ENCODE assay signal across 8 cellular contexts in genomic region chr2:234488913-234489451, GRCh38. TPM values are rescaled to one million over a fixed set of nuclear protein-coding genes. Genes with fewer than 3 reads are reported as not detected.
DNase-seq lines count a peak whose midpoint lies in the region; ATAC-seq and TF ChIP-seq lines count a peak whose summit lies in the region.

No MANE protein-coding gene starts in this region.

- no peak for TF ChIP-seq CTCF in GM06990 (IDR thresholded peaks at IDR 0.05; ENCODE audit: insufficient read depth, low read length, poor library complexity, severe bottlenecking)
- TF ChIP-seq CTCF in uterus (IDR thresholded peaks at IDR 0.05): no peak
- TF ChIP-seq CTCF in brain microvascular endothelial cell (IDR thresholded peaks at IDR 0.05; ENCODE audit: low read depth, low read length, missing control alignments): no peak

- in situ Hi-C loops in brain microvascular endothelial cell (cut with HindIII; ENCODE audit: low pct_ligation_motif_present, low sequenced_read_pairs): no loop called here

- no peak for TF ChIP-seq POLR2A in uterus (IDR thresholded peaks at IDR 0.05)

- peak; percentile 25 for DNase-seq in GM06990 (ENCODE audit: extremely low read depth, insufficient read length)
- peak; percentile 67 for DNase-seq in T-helper 9 cell
- peak; percentile 50 for DNase-seq in effector CD8-positive, alpha-beta T cell (lab: John Stamatoyannopoulos, UW)
- DNase-seq in uterus: no peak
- DNase-seq in NCI-H524 treated with DMSO at 0.1 percent for 48 hours (lab: John Stamatoyannopoulos, UW): no peak
- DNase-seq in brain microvascular endothelial cell: no peak

- no peaks in the 10 kb centered on the region for H3K9me3 ChIP-seq in uterus

- ATAC-seq in HG02623 (IDR thresholded peaks at IDR 0.05; ENCODE audit: unreplicated experiment): peak; percentile 79
- no peak for ATAC-seq in GM21526 (IDR thresholded peaks at IDR 0.05; ENCODE audit: low FRiP score, unreplicated experiment)

- H3K4me3 ChIP-seq in GM06990 (replicated peaks; ENCODE audit: low read depth, low read length) (no peak overlapping the region; the same call in 1 of the 2 replicates), uterus (no peak overlapping the region), brain microvascular endothelial cell (ENCODE audit: low read depth, low read length) (no peak overlapping the region)

- no peak overlapping the region for H3K27ac ChIP-seq in uterus
- H3K27ac ChIP-seq in brain microvascular endothelial cell: no peak overlapping the region

- no peaks in the 10 kb centered on the region for H3K4me1 ChIP-seq in uterus

- H3K27me3 ChIP-seq in GM06990 (replicated peaks; ENCODE audit: control insufficient read depth, insufficient read depth, low read length) (no peaks in the 10 kb centered on the region), uterus (no peaks in the 10 kb centered on the region), brain microvascular endothelial cell (replicated peaks) (no peaks in the 10 kb centered on the region)

- intact Hi-C loops in uterus (cut with DNase I; ENCODE audit: low total_unique reads): no loop called here

- H3K36me3 ChIP-seq in GM06990 (ENCODE audit: control insufficient read depth, insufficient read depth, low read length) (no peaks in the 10 kb centered on the region), uterus (no peaks in the 10 kb centered on the region), brain microvascular endothelial cell (replicated peaks) (no peaks in the 10 kb centered on the region)

RNA-seq across cellular contexts. Expression of gene ARL4C, which starts 7.9 kb away (rescaled TPM):
- total RNA-seq in uterus: 10 to 100 TPM in 1 of 4 donors, 1 to 10 TPM in 2, not detected in 1; 3.0 to 15.6 (median 3.1) TPM

Comparison
In these comparisons a context has a peak if more than half of its experiments do, and no peak if none do; other contexts are left out.
1. DNase-seq: peak in GM06990 (single experiment), T-helper 9 cell (single experiment) and effector CD8-positive, alpha-beta T cell (single experiment); none in uterus (0 of 2), NCI-H524 treated with DMSO at 0.1 percent for 48 hours (single experiment) and brain microvascular endothelial cell (single experiment).